ENCODE assay signal across 1 cellular context in genomic region chr3:129161860-129162271, GRCh38.
TF ChIP-seq lines count a peak whose summit lies in the region.

No MANE protein-coding gene starts in this region.

TF ChIP-seq in GM12878, 131 proteins besides CTCF, POLR2A, EP300 and RAD21:
- 0 out of 2 replicates have a peak, but pooled peaks have one; percentile 3 for TF ChIP-seq FOXM1 (IDR thresholded peaks at IDR 0.05; ENCODE audit: low read depth, low read length)
- TF ChIP-seq ATF2 (IDR thresholded peaks at IDR 0.05; ENCODE audit: low read length) = 0 out of 2 replicates have a peak, but pooled peaks have one; percentile 1
- TF ChIP-seq BHLHE40 (IDR thresholded peaks at IDR 0.05; ENCODE audit: borderline replicate concordance in 1 of 2, low read depth in 2 of 2, low read length in 1 of 2) = peak in 1 of 2 experiments; percentile 4; a peak in 1 of 4 replicates
- no peak for TF ChIP-seq PAX5 (IDR thresholded peaks at IDR 0.05; ENCODE audit: borderline replicate concordance, low read depth, low read length)
- TF ChIP-seq KLF5 (IDR thresholded peaks at IDR 0.05; ENCODE audit: partially characterized antibody) = no peak
- TF ChIP-seq PRDM15 (CRISPR knock-in tag; IDR thresholded peaks at IDR 0.05) = no peak
